In genomic region chr13:113666951-113667701, GRCh38 we compare ENCODE assay signal across 17 cellular contexts. TPM values are rescaled to one million over a fixed set of nuclear protein-coding genes. Genes with fewer than 3 reads are reported as not detected.
A peak's percentile ranks its signal among the peaks of the same experiment; 100 is the strongest.
DNase-seq lines count a peak whose midpoint lies in the region; ATAC-seq, FAIRE-seq and TF ChIP-seq lines count a peak whose summit lies in the region.
"Had no signal": no experiment of that assay in that cellular context is flagged by ENCODE, and none has a peak within 500 bp of the region (broad histone marks: within the 10 kb centered on the region; RNA-seq: fewer than 3 reads in every experiment).

GRK1 (plus strand) TSS chr13:113667219; CDS start chr13:113667387, 168 bp downstream.

- H3K27me3 ChIP-seq in heart left ventricle (no peaks in the 10 kb centered on the region), H1 (replicated peaks in 1 of 4; ENCODE audit: control insufficient read depth in 3 of 4, extremely low read depth in 1 of 4, insufficient read depth in 3 of 4, low read length in 3 of 4) (no peaks in the 10 kb centered on the region), neural progenitor cell (no peaks in the 10 kb centered on the region)
- H3K27me3 ChIP-seq: SJSA1 had no signal

- H2AFZ ChIP-seq in H1 (ENCODE audit: low read length): no peak within 1 kb of the TSS
- H2AFZ ChIP-seq in neural progenitor cell (replicated peaks): no peak within 1 kb of the TSS

- no peak for TF ChIP-seq POLR2A in heart left ventricle (IDR thresholded peaks at IDR 0.05)
- TF ChIP-seq POLR2A in H1 (IDR thresholded peaks at IDR 0.05; ENCODE audit: control extremely low read depth in 1 of 2, low read depth in 2 of 2, low read length in 2 of 2): no peak

- H3K4me3 Mint-ChIP-seq in neural progenitor cell: no peak within 1 kb of the TSS
- H3K4me3 Mint-ChIP-seq: stimulated activated naive B cell treated with anti-CD40 and anti-IgM and Interleukin-4, amounts not matched to agents 10 μg/mL and 1 μg/mL and 100 μg/mL, for 72 hours had no signal

- H3K4me2 ChIP-seq in H1 (ENCODE audit: insufficient read depth in 1 of 2, low read depth in 2 of 2, low read length in 2 of 2) (no peak within 1 kb of the TSS), neural progenitor cell (no peak within 1 kb of the TSS)

- WGBS in heart left ventricle, 4 donors: 74 to 83% (median 76%) methylated on average over 14 to 32 of the region's 32 CpGs
- WGBS in H1 (ENCODE audit: extremely low coverage in 1 of 2, insufficient coverage in 1 of 2, insufficient read length in 1 of 2, insufficient replicate concordance in 2 of 2, low coverage in 1 of 2, low lambda C conversion rate in 2 of 2, missing lambda C conversion rate in 1 of 2), 2 experiments: 87% methylated on average over 16 of the region's 32 CpGs; no CpG with 5 or more reads in 1 of the 2 experiments

- no peak for TF ChIP-seq EP300 in H1 (IDR thresholded peaks at IDR 0.05; ENCODE audit: borderline replicate concordance in 1 of 2, low read depth in 2 of 2, low read length in 2 of 2)

- H3K27ac ChIP-seq in heart left ventricle (no peak within 1 kb of the TSS), H1 (ENCODE audit: low read depth, low read length) (no peak within 1 kb of the TSS), neural progenitor cell (no peak within 1 kb of the TSS)
- H3K27ac ChIP-seq: foreskin keratinocyte, SJSA1, skin epidermis had no signal

- H4K20me1 ChIP-seq in H1 (replicated peaks in 1 of 2; ENCODE audit: control insufficient read depth in 1 of 2, insufficient read depth in 2 of 2, low read length in 2 of 2) (peaks cover 0 to 3% of the 10 kb centered on the region in 2 experiments), neural progenitor cell (ENCODE audit: low read depth) (no peaks in the 10 kb centered on the region)

- peak within 1 kb of the TSS; percentile 76; the same call in 1 of the 2 replicates for H4K8ac ChIP-seq in H1 (ENCODE audit: extremely low read depth, insufficient read depth, low read length)

- no peak within 1 kb of the TSS for H3K56ac ChIP-seq in H1 (replicated peaks; ENCODE audit: insufficient read length, low read depth, low read length)

- H3K4me1 Mint-ChIP-seq in neural progenitor cell: peaks cover 8% of the 10 kb centered on the region
- H3K4me1 Mint-ChIP-seq: stimulated activated naive B cell treated with anti-CD40 and anti-IgM and Interleukin-4, amounts not matched to agents 10 μg/mL and 1 μg/mL and 100 μg/mL, for 72 hours had no signal

- H3K36me3 Mint-ChIP-seq in neural progenitor cell: no peaks in the 10 kb centered on the region
- H3K36me3 Mint-ChIP-seq: stimulated activated naive B cell treated with anti-CD40 and anti-IgM and Interleukin-4, amounts not matched to agents 10 μg/mL and 1 μg/mL and 100 μg/mL, for 72 hours had no signal

- no peak within 1 kb of the TSS for H4K91ac ChIP-seq in H1 (replicated peaks; ENCODE audit: insufficient read length, low read length)

- peaks cover 2% of the 10 kb centered on the region; the same call in 1 of the 2 replicates for H3K23me2 ChIP-seq in H1 (ENCODE audit: low read depth, low read length)

- ATAC-seq in heart left ventricle (no peak), left cardiac atrium (no peak), HG03095 (IDR thresholded peaks at IDR 0.05; ENCODE audit: unreplicated experiment) (no peak)
- ATAC-seq: stimulated activated naive B cell treated with anti-CD40 and anti-IgM and Interleukin-4, amounts not matched to agents 10 μg/mL and 1 μg/mL and 100 μg/mL, for 72 hours had no signal

- H3K79me1 ChIP-seq in H1 (ENCODE audit: low read depth, low read length): no peaks in the 10 kb centered on the region

- no peaks in the 10 kb centered on the region for H3K36me3 ChIP-seq in heart left ventricle
- H3K36me3 ChIP-seq in H1 (ENCODE audit: control insufficient read depth in 2 of 4, insufficient read depth in 4 of 4, low read length in 3 of 4): no peaks in the 10 kb centered on the region; a peak in 1 of 8 replicates
- H3K36me3 ChIP-seq in neural progenitor cell: no peaks in the 10 kb centered on the region
- H3K36me3 ChIP-seq: SJSA1 had no signal

- no peaks in the 10 kb centered on the region for H3F3A ChIP-seq in neural progenitor cell (ENCODE audit: low read depth)

- no peak within 1 kb of the TSS for H2BK15ac ChIP-seq in H1 (ENCODE audit: low read length)

- H3K4me1 ChIP-seq in heart left ventricle (no peaks in the 10 kb centered on the region), H1 (replicated peaks in 1 of 4; ENCODE audit: control insufficient read depth in 3 of 4, insufficient read depth in 4 of 4, low read length in 3 of 4) (peaks cover 0 to 2% (median 0%) of the 10 kb centered on the region in 4 experiments; a peak in 2 of 7 replicates), neural progenitor cell (no peaks in the 10 kb centered on the region)
- H3K4me1 ChIP-seq: foreskin keratinocyte had no signal

- H2BK12ac ChIP-seq in H1 (ENCODE audit: low read depth, low read length): no peak within 1 kb of the TSS

- H3K4ac ChIP-seq in H1 (replicated peaks; ENCODE audit: insufficient read length, low read depth, low read length): no peak within 1 kb of the TSS

- H3K18ac ChIP-seq in H1 (ENCODE audit: extremely low read depth, low read length): no peak within 1 kb of the TSS; the same call in 1 of the 2 replicates

- no peak within 1 kb of the TSS for H3K14ac ChIP-seq in H1 (ENCODE audit: insufficient read length)

- H3K9ac ChIP-seq in H1 (replicated peaks in 1 of 4; ENCODE audit: extremely low read depth in 1 of 4, low read depth in 3 of 4, low read length in 3 of 4): no peak within 1 kb of the TSS
- no peak within 1 kb of the TSS for H3K9ac ChIP-seq in neural progenitor cell

- no peak within 1 kb of the TSS for H3K27ac Mint-ChIP-seq in neural progenitor cell
- H3K27ac Mint-ChIP-seq: stimulated activated naive B cell treated with anti-CD40 and anti-IgM and Interleukin-4, amounts not matched to agents 10 μg/mL and 1 μg/mL and 100 μg/mL, for 72 hours had no signal

- H2BK20ac ChIP-seq in H1 (ENCODE audit: low read length): no peak within 1 kb of the TSS

- intact Hi-C loops in heart left ventricle (cut with DNase I) (no loop called here), left cardiac atrium (cut with DNase I) (no loop called here)

- CTCF ChIA-PET in H1 (lab: Charles Lee; ENCODE audit: partially characterized antibody): interaction anchor here (0.6 to 3.7 kb wide), 6 partner anchors 18 to 626 kb away, joined by 3 to 19 read pairs (median 4); no protein-coding TSS in a partner anchor

- peak in 3 of 5 donors; percentile 3 to 17 (median 13) for DNase-seq in heart left ventricle
- DNase-seq in left cardiac atrium: no peak
- no peak for DNase-seq in H1 (ENCODE audit: low read depth in 1 of 2, low spot score in 2 of 2)
- DNase-seq in neural progenitor cell (ENCODE audit: low spot score): peak; percentile 16
- DNase-seq in stimulated activated naive CD4-positive, alpha-beta T cell (lab: John Stamatoyannopoulos, UW): no peak
- no peak for DNase-seq in NCI-H2081 treated with DMSO at 0.1 percent for 48 hours (lab: John Stamatoyannopoulos, UW)
- no peak for DNase-seq in NCI-H2029 treated with DMSO at 0.1 percent for 48 hours (lab: John Stamatoyannopoulos, UW)
- DNase-seq: activated CD4-positive, alpha-beta T cell treated with anti-CD3 and anti-CD28 coated beads, Interleukin-2, amount 50 U/mL, for 4 hours; anterior cingulate cortex; foreskin keratinocyte; stimulated activated naive B cell treated with anti-CD40 and anti-IgM and Interleukin-4, amounts not matched to agents 10 μg/mL and 1 μg/mL and 100 μg/mL, for 72 hours; T1000 had no signal

- H2BK5ac ChIP-seq in H1 (ENCODE audit: low read depth, low read length): no peak within 1 kb of the TSS

- H3K23ac ChIP-seq in H1 (ENCODE audit: insufficient read length): no peak within 1 kb of the TSS

- no peak within 1 kb of the TSS for H2AK5ac ChIP-seq in H1 (ENCODE audit: low read depth, low read length)

- H3K4me3 ChIP-seq in heart left ventricle (no peak within 1 kb of the TSS), H1 (ENCODE audit: extremely low read depth in 1 of 4, insufficient read depth in 2 of 4, low read depth in 3 of 4, low read length in 4 of 4) (no peak within 1 kb of the TSS), neural progenitor cell (no peak within 1 kb of the TSS)
- H3K4me3 ChIP-seq: SJSA1, skin epidermis had no signal

- H2BK120ac ChIP-seq in H1 (replicated peaks; ENCODE audit: low read depth, low read length): no peak within 1 kb of the TSS

- peaks cover 2% of the 10 kb centered on the region for H3K9me3 Mint-ChIP-seq in neural progenitor cell

- H3K79me2 ChIP-seq in H1 (ENCODE audit: control insufficient read depth in 1 of 2, insufficient read depth in 2 of 2, low read length in 2 of 2): no peaks in the 10 kb centered on the region
- H3K79me2 ChIP-seq in neural progenitor cell (ENCODE audit: low read depth): no peaks in the 10 kb centered on the region

- POLR2A ChIA-PET in H1 (lab: Charles Lee; ENCODE audit: partially characterized antibody): interaction anchor here (0.9 to 1.2 kb wide), 2 partner anchors 58 to 60 kb away, joined by 3 to 4 read pairs (median 4); no protein-coding TSS in a partner anchor

- TF ChIP-seq CTCF in heart left ventricle (IDR thresholded peaks at IDR 0.05) (no peak), H1 (IDR thresholded peaks at IDR 0.05; ENCODE audit: control extremely low read depth in 1 of 3, insufficient read depth in 1 of 3, low read depth in 1 of 3, low read length in 3 of 3) (no peak), neural progenitor cell (IDR thresholded peaks at IDR 0.05) (no peak)

- H4K5ac ChIP-seq in H1 (ENCODE audit: insufficient read length, low read depth, low read length): no peak within 1 kb of the TSS

- TF ChIP-seq RAD21 in H1 (IDR thresholded peaks at IDR 0.05 in 1 of 2, conservative IDR thresholded peaks at IDR 0.05 in 1 of 2; ENCODE audit: low read depth in 2 of 2, low read length in 2 of 2): no peak

- FAIRE-seq in H1 (lab: Jason Lieb, UNC): no peak
- FAIRE-seq: endothelial cell of umbilical vein had no signal

- peaks cover 8% of the 10 kb centered on the region for H3K27me3 Mint-ChIP-seq in neural progenitor cell (ENCODE audit: insufficient read depth, low read depth)

- H3K9me3 ChIP-seq in heart left ventricle: peaks cover 0 to 5% (median 0%) of the 10 kb centered on the region in 12 donors
- H3K9me3 ChIP-seq in H1 (ENCODE audit: insufficient read depth in 2 of 2, low read depth in 1 of 2, low read length in 1 of 2): no peaks in the 10 kb centered on the region
- H3K9me3 ChIP-seq in neural progenitor cell (ENCODE audit: low read depth): no peaks in the 10 kb centered on the region

RNA-seq across cellular contexts. Expression of gene GRK1, which starts in this region (rescaled TPM):
- total RNA-seq in heart left ventricle (1 to 10 TPM in 2 of 9 donors, under 1 TPM in 4, not detected in 3; 0.08 to 1.3 (median 0.18) TPM), left cardiac atrium (under 1 TPM; 0.13 to 0.44 TPM), neural progenitor cell (ENCODE audit: low replicate concordance) (0.40 TPM in 1 of 2 replicates, not detected in the other)
- polyA plus RNA-seq in heart left ventricle (under 1 TPM; 0.08 to 0.15 TPM), H1 (2011; rRNA removed) (0.12 and 0.16 TPM in 2 replicates)
- 0.21 TPM in 1 of 2 replicates, not detected in the other for total RNA-seq in H1 (2021; fragmentation: NEBNext Ultra II Directional; extraction: Animal tissue kit (Norgen Biotek cat#: 25700))
- 0.12 TPM for polyA plus RNA-seq in H1 (2011; cell fraction: cytosol; rRNA removed)
- polyA plus RNA-seq in H1 (2011; cell fraction: nucleus; rRNA removed): 0.26 TPM
- 0.13 TPM in 2 of 4 replicates, not detected in the others for polyA plus RNA-seq in H1 (2012, experiment 1 of 2)
- 0.07 TPM for polyA plus RNA-seq in H1 (2012, experiment 2 of 2)
- not detected for polyA plus RNA-seq in H1 (2013, experiment 1 of 2)
- not detected for polyA plus RNA-seq in H1 (2013, experiment 2 of 2)
- polyA minus RNA-seq in H1 (2011; rRNA and poly(A)+ RNA removed): 0.06 and 0.10 TPM in 2 replicates
- polyA minus RNA-seq in H1 (2011; cell fraction: cytosol; rRNA and poly(A)+ RNA removed): not detected
- polyA minus RNA-seq in H1 (2011; cell fraction: nucleus; rRNA and poly(A)+ RNA removed): not detected
- total RNA-seq: endothelial cell of umbilical vein, foreskin keratinocyte, lung microvascular endothelial cell had no signal
- polyA plus RNA-seq: endothelial cell of umbilical vein, foreskin keratinocyte had no signal

Comparison
In these comparisons a context has a peak if more than half of its experiments do, and no peak if none do; other contexts are left out.
1. DNase-seq: peak in heart left ventricle (3 of 5); none in left cardiac atrium (single experiment), H1 (0 of 2), stimulated activated naive CD4-positive, alpha-beta T cell (0 of 6), NCI-H2081 treated with DMSO at 0.1 percent for 48 hours (single experiment) and NCI-H2029 treated with DMSO at 0.1 percent for 48 hours (single experiment).
2. Peak in DNase-seq in neural progenitor cell; RNA of the gene not detected or under 1 TPM.